12 cellular contexts compared by ENCODE assay signal in the genomic region with DNA sequence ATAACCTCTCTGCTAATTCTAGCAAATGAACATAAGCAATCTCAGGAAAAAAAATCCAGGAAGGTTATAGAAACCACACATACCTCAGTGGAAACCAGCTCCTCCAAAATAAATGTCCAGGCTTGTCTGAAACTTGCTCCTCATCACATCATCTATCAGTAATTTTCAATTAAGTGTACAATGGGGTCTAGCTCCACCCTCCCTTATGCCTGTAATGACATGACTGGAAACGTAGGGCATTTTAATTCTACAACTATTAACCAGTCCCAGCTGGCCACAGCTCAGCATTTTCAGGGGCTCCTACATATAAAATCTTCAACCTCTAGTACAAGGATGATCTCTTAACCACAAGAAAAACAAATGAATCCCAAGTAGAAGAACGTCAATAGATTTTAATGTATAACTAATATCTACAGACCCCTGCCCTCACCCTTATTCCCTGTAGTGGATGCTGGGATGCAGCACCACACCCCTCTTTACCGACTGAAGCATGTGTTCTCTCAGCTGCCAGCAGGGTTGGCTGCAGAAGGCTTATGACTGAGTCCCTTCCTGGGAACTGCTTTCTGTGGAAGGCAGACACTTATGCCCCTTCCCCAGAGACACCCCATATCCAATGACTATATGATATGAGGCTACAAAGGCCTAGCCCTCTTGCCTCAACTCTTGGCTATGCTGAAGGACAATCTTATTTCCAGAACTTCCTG. TPM values are rescaled to one million over a fixed set of nuclear protein-coding genes. Genes with fewer than 3 reads are reported as not detected.
"Had no signal": no experiment of that assay in that cellular context is flagged by ENCODE, and none has a peak within 500 bp of the region (broad histone marks: within the 10 kb centered on the region; RNA-seq: fewer than 3 reads in every experiment).

No MANE protein-coding gene starts in this region.

- H3K36me3 Mint-ChIP-seq: activated naive CD4-positive, alpha-beta T cell treated with anti-CD3 and anti-CD28 coated beads, Interleukin-2, amount 10 ng/mL, durations not matched to agents 7 days and 5 days; naive B cell; stimulated activated effector memory CD8-positive, alpha-beta T cell treated with anti-CD3 and anti-CD28 coated beads, Interleukin-12 subunit alpha, Interleukin-12 subunit beta, amount 100 ng/mL, for 72 hours had no signal

- H3K27me3 Mint-ChIP-seq: activated naive CD4-positive, alpha-beta T cell treated with anti-CD3 and anti-CD28 coated beads, Interleukin-2, amount 10 ng/mL, durations not matched to agents 7 days and 5 days had no signal

- H3K4me1 Mint-ChIP-seq: activated naive CD4-positive, alpha-beta T cell treated with anti-CD3 and anti-CD28 coated beads, Interleukin-2, amount 10 ng/mL, durations not matched to agents 7 days and 5 days; naive B cell; stimulated activated effector memory CD8-positive, alpha-beta T cell treated with anti-CD3 and anti-CD28 coated beads, Interleukin-12 subunit alpha, Interleukin-12 subunit beta, amount 100 ng/mL, for 72 hours had no signal

- H3K9me3 ChIP-seq: lower lobe of right lung, neutrophil, psoas muscle, right lobe of liver, transverse colon had no signal

- H3K27ac Mint-ChIP-seq: activated naive CD4-positive, alpha-beta T cell treated with anti-CD3 and anti-CD28 coated beads, Interleukin-2, amount 10 ng/mL, durations not matched to agents 7 days and 5 days; activated T-helper 1 cell treated with anti-CD3 and anti-CD28 coated beads, Interleukin-12 subunit alpha, Interleukin-12 subunit beta, Interleukin-2, Interleukin-4 antibody, amounts not matched to agents 30 ng/mL and 10 ng/mL and 1 ng/mL, durations not matched to agents 14 hours and 24 hours and 36 hours; naive B cell; stimulated activated effector memory CD8-positive, alpha-beta T cell treated with anti-CD3 and anti-CD28 coated beads, Interleukin-12 subunit alpha, Interleukin-12 subunit beta, amount 100 ng/mL, for 72 hours had no signal

- H3K9me3 Mint-ChIP-seq: activated naive CD4-positive, alpha-beta T cell treated with anti-CD3 and anti-CD28 coated beads, Interleukin-2, amount 10 ng/mL, durations not matched to agents 7 days and 5 days; activated T-helper 1 cell treated with anti-CD3 and anti-CD28 coated beads, Interleukin-12 subunit alpha, Interleukin-12 subunit beta, Interleukin-2, Interleukin-4 antibody, amounts not matched to agents 30 ng/mL and 10 ng/mL and 1 ng/mL, durations not matched to agents 14 hours and 24 hours and 36 hours; naive B cell; stimulated activated effector memory CD8-positive, alpha-beta T cell treated with anti-CD3 and anti-CD28 coated beads, Interleukin-12 subunit alpha, Interleukin-12 subunit beta, amount 100 ng/mL, for 72 hours had no signal

- H3K27ac ChIP-seq: coronary artery, lower lobe of right lung, neutrophil, psoas muscle, right lobe of liver, transverse colon had no signal

- ATAC-seq: lower lobe of right lung; psoas muscle; right lobe of liver; stimulated activated effector memory CD8-positive, alpha-beta T cell treated with anti-CD3 and anti-CD28 coated beads, Interleukin-12 subunit alpha, Interleukin-12 subunit beta, amount 100 ng/mL, for 72 hours had no signal

- H3K4me1 ChIP-seq: lower lobe of right lung, psoas muscle, right lobe of liver, transverse colon had no signal

- DNase-seq: activated naive CD4-positive, alpha-beta T cell treated with anti-CD3 and anti-CD28 coated beads, Interleukin-2, amount 10 ng/mL, durations not matched to agents 7 days and 5 days; central memory CD4-positive, alpha-beta T cell; effector CD4-positive, alpha-beta T cell; lower lobe of right lung; naive B cell; psoas muscle; right lobe of liver; transverse colon had no signal

- H3K36me3 ChIP-seq: lower lobe of right lung, neutrophil, right lobe of liver, transverse colon had no signal

- H3K27me3 ChIP-seq: right lobe of liver, transverse colon had no signal

- H3K4me3 ChIP-seq: coronary artery, lower lobe of right lung, psoas muscle, right lobe of liver, transverse colon had no signal

- H3K4me3 Mint-ChIP-seq: activated naive CD4-positive, alpha-beta T cell treated with anti-CD3 and anti-CD28 coated beads, Interleukin-2, amount 10 ng/mL, durations not matched to agents 7 days and 5 days; activated T-helper 1 cell treated with anti-CD3 and anti-CD28 coated beads, Interleukin-12 subunit alpha, Interleukin-12 subunit beta, Interleukin-2, Interleukin-4 antibody, amounts not matched to agents 30 ng/mL and 10 ng/mL and 1 ng/mL, durations not matched to agents 14 hours and 24 hours and 36 hours; naive B cell; stimulated activated effector memory CD8-positive, alpha-beta T cell treated with anti-CD3 and anti-CD28 coated beads, Interleukin-12 subunit alpha, Interleukin-12 subunit beta, amount 100 ng/mL, for 72 hours had no signal

RNA-seq across cellular contexts. Expression of gene TSSK1B, which starts 6.8 kb away (rescaled TPM):
- total RNA-seq: activated T-helper 1 cell treated with anti-CD3 and anti-CD28 coated beads, Interleukin-12 subunit alpha, Interleukin-12 subunit beta, Interleukin-2, Interleukin-4 antibody, amounts not matched to agents 30 ng/mL and 10 ng/mL and 1 ng/mL, durations not matched to agents 14 hours and 24 hours and 36 hours; lower lobe of right lung; psoas muscle; right lobe of liver had no signal
